8 cellular contexts compared by ENCODE assay signal in genomic region chr14:94026173-94026885, GRCh38. TPM values are rescaled to one million over a fixed set of nuclear protein-coding genes. Genes with fewer than 3 reads are reported as not detected.
DNase-seq lines count a peak whose midpoint lies in the region; ATAC-seq, FAIRE-seq and TF ChIP-seq lines count a peak whose summit lies in the region.

Gene OTUB2 (plus strand): TSS chr14:94026340. CDS start chr14:94026538, 198 bp downstream.

- H3K9me3 ChIP-seq in SU-DHL-6 (ENCODE audit: insufficient read depth, low read length) (no peaks in the 10 kb centered on the region), cardiac muscle cell (ENCODE audit: low read depth) (no peaks in the 10 kb centered on the region), pancreas (no peaks in the 10 kb centered on the region), tibial artery (no peaks in the 10 kb centered on the region)

- peak within 1 kb of the TSS; percentile 53 for H3K4me2 ChIP-seq in SU-DHL-6 (ENCODE audit: low read depth, low read length, poor library complexity, severe bottlenecking)

- no peaks in the 10 kb centered on the region for H3K9me2 ChIP-seq in SU-DHL-6 (replicated peaks; ENCODE audit: insufficient read depth, low read length)

- peaks cover 14% of the 10 kb centered on the region for H3K4me1 ChIP-seq in cardiac muscle cell (ENCODE audit: low read depth)
- peaks cover 0 to 4% (median 0%) of the 10 kb centered on the region in 3 donors for H3K4me1 ChIP-seq in pancreas
- H3K4me1 ChIP-seq in tibial artery, result peaks cover 0 to 9% (median 6%) of the 10 kb centered on the region in 4 donors

- H2AFZ ChIP-seq in SU-DHL-6 (ENCODE audit: low read depth, low read length, severe bottlenecking), result peak within 1 kb of the TSS; percentile 66

- 1 to 2% methylated on average over 44 to 74 of the region's 74 CpGs for WGBS in pancreas, 2 donors

- peak; percentile 99 for ATAC-seq in HG02759 (IDR thresholded peaks at IDR 0.05; ENCODE audit: unreplicated experiment)
- peak; percentile 99 to 100 (median 99) for ATAC-seq in pancreas

- no peaks in the 10 kb centered on the region for H4K20me1 ChIP-seq in SU-DHL-6 (ENCODE audit: low read depth, low read length)

- H3K27ac ChIP-seq in SU-DHL-6 (ENCODE audit: low read depth, low read length), result no peak within 1 kb of the TSS
- H3K27ac ChIP-seq in cardiac muscle cell, result no peak within 1 kb of the TSS
- no peak within 1 kb of the TSS for H3K27ac ChIP-seq in pancreas
- peak within 1 kb of the TSS; percentile 1 to 34 for H3K27ac ChIP-seq in tibial artery

- H3K27me3 ChIP-seq in SU-DHL-6 (ENCODE audit: low read length), result no peaks in the 10 kb centered on the region
- no peaks in the 10 kb centered on the region for H3K27me3 ChIP-seq in cardiac muscle cell
- H3K27me3 ChIP-seq in pancreas, result no peaks in the 10 kb centered on the region
- H3K27me3 ChIP-seq in tibial artery, result no peaks in the 10 kb centered on the region

- intact Hi-C loops in pancreas (cut with DNase I) (no loop called here), tibial artery (cut with DNase I; ENCODE audit: low total_unique reads) (no loop called here)

- H3K79me2 ChIP-seq in SU-DHL-6 (ENCODE audit: insufficient read depth, low read length), result no peaks in the 10 kb centered on the region

- TF ChIP-seq CTCF in SU-DHL-6 (IDR thresholded peaks at IDR 0.05; ENCODE audit: insufficient read depth, low read length, poor library complexity, severe bottlenecking), result no peak
- no peak for TF ChIP-seq CTCF in cardiac muscle cell (IDR thresholded peaks at IDR 0.05; ENCODE audit: low read depth, low read length)
- no peak for TF ChIP-seq CTCF in pancreas (IDR thresholded peaks at IDR 0.05)
- TF ChIP-seq CTCF in tibial artery (IDR thresholded peaks at IDR 0.05), result no peak

- H3K36me3 ChIP-seq in SU-DHL-6 (ENCODE audit: low read length) (no peaks in the 10 kb centered on the region), cardiac muscle cell (no peaks in the 10 kb centered on the region), pancreas (no peaks in the 10 kb centered on the region), tibial artery (no peaks in the 10 kb centered on the region)

- no peaks in the 10 kb centered on the region for H3F3A ChIP-seq in SU-DHL-6 (ENCODE audit: insufficient read depth)

- DNase-seq in NCI-H128 (lab: John Stamatoyannopoulos, UW; ENCODE audit: unreplicated experiment) (peak; percentile 99), cardiac muscle cell (ENCODE audit: low read depth in 1 of 2, low spot score in 1 of 2) (peak; percentile 98 to 99), pancreas (peak; percentile 96 to 99 (median 98)), tibial artery (peak; percentile 97 to 99)
- peak; percentile 89 for DNase-seq in activated naive CD8-positive, alpha-beta T cell treated with anti-CD3 and anti-CD28 coated beads, Interleukin-2, amount 50 U/mL, for 16 hours (ENCODE audit: low read depth, low spot score)

- H3K9ac ChIP-seq in SU-DHL-6 (ENCODE audit: low read length), result peak within 1 kb of the TSS; percentile 40

- peak; percentile 91 for FAIRE-seq in pancreas (lab: Jason Lieb, UNC)

- peak within 1 kb of the TSS; percentile 5; the same call in 1 of the 2 replicates for H3K4me3 ChIP-seq in GM08714 (ENCODE audit: low read length)
- peak within 1 kb of the TSS; percentile 59 for H3K4me3 ChIP-seq in SU-DHL-6 (ENCODE audit: insufficient read depth, low read length, poor library complexity, severe bottlenecking)
- peak within 1 kb of the TSS; percentile 80 for H3K4me3 ChIP-seq in cardiac muscle cell
- H3K4me3 ChIP-seq in pancreas, result peak within 1 kb of the TSS; percentile 40 to 80 (median 68)
- peak within 1 kb of the TSS; percentile 55 to 69 for H3K4me3 ChIP-seq in tibial artery

RNA-seq across cellular contexts. Expression of gene OTUB2, which starts in this region (rescaled TPM):
- total RNA-seq in cardiac muscle cell, result 2.4 and 4.1 TPM in 2 replicates
- polyA plus RNA-seq in cardiac muscle cell, result 4.3 and 4.4 TPM in 2 replicates
- 1 to 10 TPM in 2 of 6 donors, under 1 TPM in 4; 0.51 to 1.3 (median 0.87) TPM for total RNA-seq in pancreas
- polyA plus RNA-seq in pancreas, result under 1 TPM; 0.30 to 0.31 TPM

Comparison
In these comparisons a context has a peak if more than half of its experiments do, and no peak if none do; other contexts are left out.
1. H3K4me3 ChIP-seq: peak in every context shown above with its lines; median percentile 80 in cardiac muscle cell; 68 in pancreas; 62 in tibial artery; 59 in SU-DHL-6; 5 in GM08714.
2. H3K27ac ChIP-seq: peak in tibial artery (2 of 2); none in SU-DHL-6 (single experiment), cardiac muscle cell (single experiment) and pancreas (0 of 4).
3. Peak in every context shown above with its lines, with median percentiles within 50 percentile points of each other: DNase-seq.